ENCODE assay signal across 1 cellular context in genomic region chr19:7928741-7929701, GRCh38.
TF ChIP-seq lines count a peak whose summit lies in the region.

No MANE protein-coding gene starts in this region.

TF ChIP-seq in GM23338, 12 proteins besides CTCF, POLR2A, EP300 and RAD21 (continued from another document):
- TF ChIP-seq ZNF462 (CRISPR knock-in tag; IDR thresholded peaks at IDR 0.05) (no peak), EZH2phosphoT487 (IDR thresholded peaks at IDR 0.05; ENCODE audit: unreplicated experiment) (no peak), ZNF331 (CRISPR knock-in tag; IDR thresholded peaks at IDR 0.05; ENCODE audit: low read depth) (no peak), JUNB (IDR thresholded peaks at IDR 0.05; ENCODE audit: unreplicated experiment) (no peak), NANOG (IDR thresholded peaks at IDR 0.05; ENCODE audit: borderline replicate concordance) (no peak), EZH2 (IDR thresholded peaks at IDR 0.05; ENCODE audit: low read depth, unreplicated experiment) (no peak), ZNF114 (CRISPR knock-in tag; IDR thresholded peaks at IDR 0.05) (no peak), ETS1 (IDR thresholded peaks at IDR 0.05) (no peak), REST (IDR thresholded peaks at IDR 0.05; ENCODE audit: unreplicated experiment) (no peak), POLR2AphosphoS5 (IDR thresholded peaks at IDR 0.05; ENCODE audit: low read depth) (no peak), CREB1 (CRISPR knock-in tag; IDR thresholded peaks at IDR 0.05; ENCODE audit: low read depth) (no peak)
